In genomic region chr11:124919836-124920755, GRCh38 we compare ENCODE assay signal across 2 cellular contexts.
TF ChIP-seq lines count a peak whose summit lies in the region.

No MANE protein-coding gene starts in this region.

TF ChIP-seq in A549, 52 proteins besides CTCF, POLR2A, EP300 and RAD21 (continued from another document):
- TF ChIP-seq RNF2 (IDR thresholded peaks at IDR 0.05; ENCODE audit: borderline replicate concordance, low read depth) (no peak), JUNB (IDR thresholded peaks at IDR 0.05) (no peak), BHLHE40 (IDR thresholded peaks at IDR 0.05; ENCODE audit: low read depth, low read length) (no peak), CHD2 (IDR thresholded peaks at IDR 0.05; ENCODE audit: low read length, partially characterized antibody) (no peak), RARB (CRISPR knock-in tag; IDR thresholded peaks at IDR 0.05) (no peak), HDAC2 (IDR thresholded peaks at IDR 0.05) (no peak), CBX8 (IDR thresholded peaks at IDR 0.05) (no peak), ELK1 (IDR thresholded peaks at IDR 0.05; ENCODE audit: low read depth, low read length) (no peak), HOXB13 (CRISPR knock-in tag; IDR thresholded peaks at IDR 0.05; ENCODE audit: low read depth) (no peak), PBX3 (IDR thresholded peaks at IDR 0.05) (no peak), E2F6 (IDR thresholded peaks at IDR 0.05; ENCODE audit: borderline replicate concordance, low read depth) (no peak), BCL3 (IDR thresholded peaks at IDR 0.05) (no peak), KDM5A (IDR thresholded peaks at IDR 0.05) (no peak), TP53 (CRISPR knock-in tag; IDR thresholded peaks at IDR 0.05) (no peak), USF2 (IDR thresholded peaks at IDR 0.05) (no peak)
- TF ChIP-seq, protein P1, sequence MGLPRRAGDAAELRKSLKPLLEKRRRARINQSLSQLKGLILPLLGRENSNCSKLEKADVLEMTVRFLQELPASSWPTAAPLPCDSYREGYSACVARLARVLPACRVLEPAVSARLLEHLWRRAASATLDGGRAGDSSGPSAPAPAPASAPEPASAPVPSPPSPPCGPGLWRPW (IDR thresholded peaks at IDR 0.05) = no peak

TF ChIP-seq in GM23338, 12 proteins besides CTCF, POLR2A, EP300 and RAD21:
- TF ChIP-seq, protein P2, sequence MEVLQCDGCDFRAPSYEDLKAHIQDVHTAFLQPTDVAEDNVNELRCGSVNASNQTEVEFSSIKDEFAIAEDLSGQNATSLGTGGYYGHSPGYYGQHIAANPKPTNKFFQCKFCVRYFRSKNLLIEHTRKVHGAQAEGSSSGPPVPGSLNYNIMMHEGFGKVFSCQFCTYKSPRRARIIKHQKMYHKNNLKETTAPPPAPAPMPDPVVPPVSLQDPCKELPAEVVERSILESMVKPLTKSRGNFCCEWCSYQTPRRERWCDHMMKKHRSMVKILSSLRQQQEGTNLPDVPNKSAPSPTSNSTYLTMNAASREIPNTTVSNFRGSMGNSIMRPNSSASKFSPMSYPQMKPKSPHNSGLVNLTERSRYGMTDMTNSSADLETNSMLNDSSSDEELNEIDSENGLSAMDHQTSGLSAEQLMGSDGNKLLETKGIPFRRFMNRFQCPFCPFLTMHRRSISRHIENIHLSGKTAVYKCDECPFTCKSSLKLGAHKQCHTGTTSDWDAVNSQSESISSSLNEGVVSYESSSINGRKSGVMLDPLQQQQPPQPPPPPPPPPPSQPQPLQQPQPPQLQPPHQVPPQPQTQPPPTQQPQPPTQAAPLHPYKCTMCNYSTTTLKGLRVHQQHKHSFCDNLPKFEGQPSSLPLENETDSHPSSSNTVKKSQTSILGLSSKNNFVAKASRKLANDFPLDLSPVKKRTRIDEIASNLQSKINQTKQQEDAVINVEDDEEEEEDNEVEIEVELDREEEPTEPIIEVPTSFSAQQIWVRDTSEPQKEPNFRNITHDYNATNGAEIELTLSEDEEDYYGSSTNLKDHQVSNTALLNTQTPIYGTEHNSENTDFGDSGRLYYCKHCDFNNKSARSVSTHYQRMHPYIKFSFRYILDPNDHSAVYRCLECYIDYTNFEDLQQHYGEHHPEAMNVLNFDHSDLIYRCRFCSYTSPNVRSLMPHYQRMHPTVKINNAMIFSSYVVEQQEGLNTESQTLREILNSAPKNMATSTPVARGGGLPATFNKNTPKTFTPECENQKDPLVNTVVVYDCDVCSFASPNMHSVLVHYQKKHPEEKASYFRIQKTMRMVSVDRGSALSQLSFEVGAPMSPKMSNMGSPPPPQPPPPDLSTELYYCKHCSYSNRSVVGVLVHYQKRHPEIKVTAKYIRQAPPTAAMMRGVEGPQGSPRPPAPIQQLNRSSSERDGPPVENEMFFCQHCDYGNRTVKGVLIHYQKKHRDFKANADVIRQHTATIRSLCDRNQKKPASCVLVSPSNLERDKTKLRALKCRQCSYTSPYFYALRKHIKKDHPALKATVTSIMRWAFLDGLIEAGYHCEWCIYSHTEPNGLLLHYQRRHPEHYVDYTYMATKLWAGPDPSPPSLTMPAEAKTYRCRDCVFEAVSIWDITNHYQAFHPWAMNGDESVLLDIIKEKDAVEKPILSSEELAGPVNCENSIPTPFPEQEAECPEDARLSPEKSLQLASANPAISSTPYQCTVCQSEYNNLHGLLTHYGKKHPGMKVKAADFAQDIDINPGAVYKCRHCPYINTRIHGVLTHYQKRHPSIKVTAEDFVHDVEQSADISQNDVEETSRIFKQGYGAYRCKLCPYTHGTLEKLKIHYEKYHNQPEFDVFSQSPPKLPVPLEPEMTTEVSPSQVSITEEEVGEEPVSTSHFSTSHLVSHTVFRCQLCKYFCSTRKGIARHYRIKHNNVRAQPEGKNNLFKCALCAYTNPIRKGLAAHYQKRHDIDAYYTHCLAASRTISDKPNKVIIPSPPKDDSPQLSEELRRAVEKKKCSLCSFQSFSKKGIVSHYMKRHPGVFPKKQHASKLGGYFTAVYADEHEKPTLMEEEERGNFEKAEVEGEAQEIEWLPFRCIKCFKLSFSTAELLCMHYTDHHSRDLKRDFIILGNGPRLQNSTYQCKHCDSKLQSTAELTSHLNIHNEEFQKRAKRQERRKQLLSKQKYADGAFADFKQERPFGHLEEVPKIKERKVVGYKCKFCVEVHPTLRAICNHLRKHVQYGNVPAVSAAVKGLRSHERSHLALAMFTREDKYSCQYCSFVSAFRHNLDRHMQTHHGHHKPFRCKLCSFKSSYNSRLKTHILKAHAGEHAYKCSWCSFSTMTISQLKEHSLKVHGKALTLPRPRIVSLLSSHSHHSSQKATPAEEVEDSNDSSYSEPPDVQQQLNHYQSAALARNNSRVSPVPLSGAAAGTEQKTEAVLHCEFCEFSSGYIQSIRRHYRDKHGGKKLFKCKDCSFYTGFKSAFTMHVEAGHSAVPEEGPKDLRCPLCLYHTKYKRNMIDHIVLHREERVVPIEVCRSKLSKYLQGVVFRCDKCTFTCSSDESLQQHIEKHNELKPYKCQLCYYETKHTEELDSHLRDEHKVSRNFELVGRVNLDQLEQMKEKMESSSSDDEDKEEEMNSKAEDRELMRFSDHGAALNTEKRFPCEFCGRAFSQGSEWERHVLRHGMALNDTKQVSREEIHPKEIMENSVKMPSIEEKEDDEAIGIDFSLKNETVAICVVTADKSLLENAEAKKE (CRISPR knock-in tag; IDR thresholded peaks at IDR 0.05) = no peak
- TF ChIP-seq STAT1 (IDR thresholded peaks at IDR 0.05; ENCODE audit: unreplicated experiment) = no peak
- TF ChIP-seq EZH2phosphoT487 (IDR thresholded peaks at IDR 0.05; ENCODE audit: unreplicated experiment) = no peak
- TF ChIP-seq, protein P3, sequence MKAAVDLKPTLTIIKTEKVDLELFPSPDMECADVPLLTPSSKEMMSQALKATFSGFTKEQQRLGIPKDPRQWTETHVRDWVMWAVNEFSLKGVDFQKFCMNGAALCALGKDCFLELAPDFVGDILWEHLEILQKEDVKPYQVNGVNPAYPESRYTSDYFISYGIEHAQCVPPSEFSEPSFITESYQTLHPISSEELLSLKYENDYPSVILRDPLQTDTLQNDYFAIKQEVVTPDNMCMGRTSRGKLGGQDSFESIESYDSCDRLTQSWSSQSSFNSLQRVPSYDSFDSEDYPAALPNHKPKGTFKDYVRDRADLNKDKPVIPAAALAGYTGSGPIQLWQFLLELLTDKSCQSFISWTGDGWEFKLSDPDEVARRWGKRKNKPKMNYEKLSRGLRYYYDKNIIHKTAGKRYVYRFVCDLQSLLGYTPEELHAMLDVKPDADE (IDR thresholded peaks at IDR 0.05) = no peak
- no peak for TF ChIP-seq POLR2AphosphoS5 (IDR thresholded peaks at IDR 0.05; ENCODE audit: low read depth)
- TF ChIP-seq CREB1 (CRISPR knock-in tag; IDR thresholded peaks at IDR 0.05; ENCODE audit: low read depth) = no peak
- no peak for TF ChIP-seq JUNB (IDR thresholded peaks at IDR 0.05; ENCODE audit: unreplicated experiment)
- TF ChIP-seq EZH2 (IDR thresholded peaks at IDR 0.05; ENCODE audit: low read depth, unreplicated experiment) = no peak
- TF ChIP-seq ZNF114 (CRISPR knock-in tag; IDR thresholded peaks at IDR 0.05) = no peak
- TF ChIP-seq ZNF331 (CRISPR knock-in tag; IDR thresholded peaks at IDR 0.05; ENCODE audit: low read depth) = no peak
- TF ChIP-seq REST (IDR thresholded peaks at IDR 0.05; ENCODE audit: unreplicated experiment) = no peak
- TF ChIP-seq NANOG (IDR thresholded peaks at IDR 0.05; ENCODE audit: borderline replicate concordance) = no peak
TF ChIP-seq in GM23338: peak in this region for 0.
